Comparison of ENCODE assay signal across 8 cellular contexts in genomic region chr15:75452968-75453702, GRCh38. TPM values are rescaled to one million over a fixed set of nuclear protein-coding genes. Genes with fewer than 3 reads are reported as not detected.
DNase-seq lines count a peak whose midpoint lies in the region; ATAC-seq, FAIRE-seq and TF ChIP-seq lines count a peak whose summit lies in the region.

No MANE protein-coding gene starts in this region.

- in situ Hi-C loops in astrocyte of the spinal cord (cut with HindIII; ENCODE audit: low sequenced_read_pairs) = no loop called here

- H3K27me3 ChIP-seq in keratinocyte (ENCODE audit: control insufficient read depth, extremely low read depth, insufficient read depth, low read length) = no peaks in the 10 kb centered on the region

- H2AFZ ChIP-seq in keratinocyte (ENCODE audit: control insufficient read depth, low read length) = peak overlapping the region; percentile 61

- peak overlapping the region; percentile 96 for H3K9ac ChIP-seq in keratinocyte (ENCODE audit: control insufficient read depth, extremely low read depth, insufficient read depth, low read length)

- no peak for FAIRE-seq in keratinocyte (lab: Jason Lieb, UNC)

- H3K4me1 ChIP-seq in keratinocyte (ENCODE audit: control insufficient read depth, extremely low read depth, insufficient read depth, low read length) = peaks cover 34% of the 10 kb centered on the region

- dilution Hi-C loops in keratinocyte (cut with MboI; ENCODE audit: extremely low pct_ligation_motif_present, low sequenced_read_pairs) = no loop called here

- H3K4me2 ChIP-seq in keratinocyte (ENCODE audit: control insufficient read depth, extremely low read depth, insufficient read depth, low read depth, low read length) = peak overlapping the region; percentile 100

- H4K20me1 ChIP-seq in keratinocyte (ENCODE audit: control insufficient read depth, extremely low read depth, insufficient read depth, low read length) = peaks cover 14% of the 10 kb centered on the region

- no peak for ATAC-seq in HG02763 (IDR thresholded peaks at IDR 0.05; ENCODE audit: unreplicated experiment)

- DNase-seq in DMS114 treated with DMSO at 0.1 percent for 48 hours (lab: John Stamatoyannopoulos, UW; ENCODE audit: unreplicated experiment) = peak; percentile 61
- peak; percentile 25 for DNase-seq in LoVo (ENCODE audit: low spot score)
- DNase-seq in T-helper 9 cell = peak; percentile 25
- peak; percentile 42 for DNase-seq in astrocyte of the spinal cord (ENCODE audit: low read depth, low spot score)
- DNase-seq in keratinocyte (ENCODE audit: low read depth, low spot score) = no peak
- DNase-seq in stimulated activated CD4-positive, alpha-beta T cell treated with anti-CD3 and anti-CD28 coated beads, Interleukin-15, amount 100 ng/mL, for 24 hours = peak; percentile 86
- no peak for DNase-seq in NCI-H187 treated with DMSO at 0.1 percent for 48 hours (lab: John Stamatoyannopoulos, UW)

- H3K9me1 ChIP-seq in keratinocyte (ENCODE audit: control insufficient read depth, extremely low read depth, insufficient read depth, low read length) = no peaks in the 10 kb centered on the region

- H3K9me3 ChIP-seq in keratinocyte (ENCODE audit: control insufficient read depth, low read depth, low read length) = no peaks in the 10 kb centered on the region

- peaks cover 28% of the 10 kb centered on the region for H3K79me2 ChIP-seq in keratinocyte (ENCODE audit: control insufficient read depth, insufficient read depth, low read length)

- peak overlapping the region; percentile 88 for H3K4me3 ChIP-seq in astrocyte of the spinal cord (ENCODE audit: low read depth, low read length)
- peak overlapping the region; percentile 58 to 98 (median 97) for H3K4me3 ChIP-seq in keratinocyte (ENCODE audit: control insufficient read depth in 2 of 3, extremely low read depth in 1 of 3, insufficient read depth in 2 of 3, low read depth in 1 of 3, low read length in 3 of 3)

- H3K27ac ChIP-seq in keratinocyte (ENCODE audit: control insufficient read depth, insufficient read depth, low read length) = peak overlapping the region; percentile 99

- no peak for TF ChIP-seq CTCF in astrocyte of the spinal cord (IDR thresholded peaks at IDR 0.05; ENCODE audit: low read depth, low read length)
- peak in 2 of 3 experiments; percentile 28 to 35 for TF ChIP-seq CTCF in keratinocyte (optimal IDR thresholded peaks at IDR 0.05 in 1 of 3, IDR thresholded peaks at IDR 0.05 in 1 of 3, conservative IDR thresholded peaks at IDR 0.05 in 1 of 3; ENCODE audit: extremely low read depth in 1 of 3, insufficient read depth in 2 of 3, low read length in 3 of 3)

- H3K36me3 ChIP-seq in keratinocyte (ENCODE audit: control insufficient read depth in 2 of 2, extremely low read depth in 1 of 2, insufficient read depth in 2 of 2, low read length in 2 of 2) = no peaks in the 10 kb centered on the region

RNA-seq across cellular contexts. Expression of gene SIN3A, which starts 1.6 kb away (rescaled TPM):
- 12.4 to 26.1 TPM (median 19.4 TPM) in 3 replicates for polyA plus RNA-seq in keratinocyte
- 20.1 TPM for polyA plus RNA-seq in keratinocyte (2011; ENCODE audit: low read depth)
- polyA plus RNA-seq in keratinocyte (2011; cell fraction: cytosol; rRNA removed) = 15.3 TPM in 2 replicates
- polyA plus RNA-seq in keratinocyte (2011; cell fraction: nucleus; rRNA removed) = 36.0 and 37.6 TPM in 2 replicates
- 11.2 and 18.4 TPM in 2 replicates for polyA plus RNA-seq in keratinocyte (2012; ENCODE audit: low replicate concordance)
- polyA minus RNA-seq in keratinocyte = 40.4 to 62.1 TPM (median 48.9 TPM) in 3 replicates
- polyA minus RNA-seq in keratinocyte (2011; cell fraction: cytosol; rRNA and poly(A)+ RNA removed) = 17.6 TPM
- polyA minus RNA-seq in keratinocyte (2011; cell fraction: nucleus; rRNA and poly(A)+ RNA removed) = 25.9 and 48.2 TPM in 2 replicates

Comparison
In these comparisons a context has a peak if more than half of its experiments do, and no peak if none do; other contexts are left out.
1. DNase-seq: peak in DMS114 treated with DMSO at 0.1 percent for 48 hours (single experiment), LoVo (single experiment), T-helper 9 cell (single experiment), astrocyte of the spinal cord (single experiment) and stimulated activated CD4-positive, alpha-beta T cell treated with anti-CD3 and anti-CD28 coated beads, Interleukin-15, amount 100 ng/mL, for 24 hours (single experiment); none in keratinocyte (single experiment) and NCI-H187 treated with DMSO at 0.1 percent for 48 hours (single experiment).